Comparison of ENCODE assay signal across 8 cellular contexts in genomic region chr11:46294365-46295309, GRCh38. TPM values are rescaled to one million over a fixed set of nuclear protein-coding genes. Genes with fewer than 3 reads are reported as not detected.
A peak's percentile ranks its signal among the peaks of the same experiment; 100 is the strongest.
DNase-seq lines count a peak whose midpoint lies in the region; ATAC-seq and TF ChIP-seq lines count a peak whose summit lies in the region.

No MANE protein-coding gene starts in this region.

- H3K9me3 Mint-ChIP-seq in activated CD4-positive, alpha-beta T cell treated with anti-CD3 and anti-CD28 coated beads for 36 hours (ENCODE audit: low read depth), result no peaks in the 10 kb centered on the region
- no peaks in the 10 kb centered on the region for H3K9me3 Mint-ChIP-seq in activated naive CD8-positive, alpha-beta T cell treated with anti-CD3 and anti-CD28 coated beads, Interleukin-2, amount 10 ng/mL, durations not matched to agents 7 days and 5 days

- DNase-seq in activated CD4-positive, alpha-beta T cell treated with anti-CD3 and anti-CD28 coated beads for 36 hours, result no peak
- no peak for DNase-seq in activated CD4-positive, alpha-beta T cell treated with anti-CD3 and anti-CD28 coated beads for 48 hours
- no peak for DNase-seq in activated naive CD8-positive, alpha-beta T cell treated with anti-CD3 and anti-CD28 coated beads, Interleukin-2, amount 10 ng/mL, durations not matched to agents 7 days and 5 days
- DNase-seq in iPS-NIHi11 (ENCODE audit: low spot score) (peak; percentile 67), thoracic aorta (ENCODE audit: low spot score) (no peak), activated gamma-delta T cell (lab: John Stamatoyannopoulos, UW) (no peak), NCI-H524 treated with DMSO at 0.1 percent for 48 hours (lab: John Stamatoyannopoulos, UW) (no peak), omental fat pad (ENCODE audit: low spot score) (no peak)

- peaks cover 10% of the 10 kb centered on the region for H3K27me3 Mint-ChIP-seq in activated CD4-positive, alpha-beta T cell treated with anti-CD3 and anti-CD28 coated beads for 36 hours
- peaks cover 20% of the 10 kb centered on the region for H3K27me3 Mint-ChIP-seq in activated naive CD8-positive, alpha-beta T cell treated with anti-CD3 and anti-CD28 coated beads, Interleukin-2, amount 10 ng/mL, durations not matched to agents 7 days and 5 days

- no peaks in the 10 kb centered on the region for H3K27me3 ChIP-seq in thoracic aorta (replicated peaks; ENCODE audit: insufficient read depth)

- CTCF ChIA-PET in activated CD4-positive, alpha-beta T cell treated with anti-CD3 and anti-CD28 coated beads for 36 hours (lab: Charles Lee), result interaction anchor here (0.6 to 2.8 kb wide), 11 partner anchors 15 to 451 kb away, joined by 3 to 23 read pairs (median 6); no protein-coding TSS in a partner anchor

- H3K4me1 ChIP-seq in thoracic aorta (ENCODE audit: control insufficient read depth in 1 of 2, low read depth in 2 of 2), result peaks cover 11 to 39% of the 10 kb centered on the region in 2 donors

- H3K4me3 ChIP-seq in thoracic aorta, result peak overlapping the region; percentile 89

- peaks cover 12% of the 10 kb centered on the region for H3K4me1 Mint-ChIP-seq in activated CD4-positive, alpha-beta T cell treated with anti-CD3 and anti-CD28 coated beads for 36 hours
- peaks cover 5% of the 10 kb centered on the region for H3K4me1 Mint-ChIP-seq in activated naive CD8-positive, alpha-beta T cell treated with anti-CD3 and anti-CD28 coated beads, Interleukin-2, amount 10 ng/mL, durations not matched to agents 7 days and 5 days

- H3K27ac ChIP-seq in thoracic aorta, result no peak overlapping the region

- intact Hi-C loops in activated CD4-positive, alpha-beta T cell treated with anti-CD3 and anti-CD28 coated beads for 36 hours (cut with DNase I, micrococcal nuclease), result loop anchor here in 1 of 2 experiments (1.0 to 5.0 kb wide), 3 partner anchors 53 to 552 kb away; partner anchors contain the start of genes CKAP5 and DGKZ

- H3K4me3 Mint-ChIP-seq in activated CD4-positive, alpha-beta T cell treated with anti-CD3 and anti-CD28 coated beads for 36 hours, result peak overlapping the region; percentile 72
- peak overlapping the region; percentile 50 for H3K4me3 Mint-ChIP-seq in activated naive CD8-positive, alpha-beta T cell treated with anti-CD3 and anti-CD28 coated beads, Interleukin-2, amount 10 ng/mL, durations not matched to agents 7 days and 5 days

- no peak overlapping the region for H3K27ac Mint-ChIP-seq in activated CD4-positive, alpha-beta T cell treated with anti-CD3 and anti-CD28 coated beads for 36 hours
- H3K27ac Mint-ChIP-seq in activated naive CD8-positive, alpha-beta T cell treated with anti-CD3 and anti-CD28 coated beads, Interleukin-2, amount 10 ng/mL, durations not matched to agents 7 days and 5 days, result no peak overlapping the region

- ATAC-seq in activated CD4-positive, alpha-beta T cell treated with anti-CD3 and anti-CD28 coated beads for 36 hours, result no peak
- no peak for ATAC-seq in activated naive CD8-positive, alpha-beta T cell treated with anti-CD3 and anti-CD28 coated beads, Interleukin-2, amount 10 ng/mL, durations not matched to agents 7 days and 5 days (ENCODE audit: low read depth)
- ATAC-seq in thoracic aorta (ENCODE audit: insufficient number of reproducible peaks, low FRiP score, low read depth), result no peak
- ATAC-seq in omental fat pad (ENCODE audit: low FRiP score), result no peak

- TF ChIP-seq CTCF in thoracic aorta (IDR thresholded peaks at IDR 0.05) (no peak), omental fat pad (IDR thresholded peaks at IDR 0.05) (no peak)

- no peaks in the 10 kb centered on the region for H3K9me3 ChIP-seq in thoracic aorta

- POLR2A ChIA-PET in activated CD4-positive, alpha-beta T cell treated with anti-CD3 and anti-CD28 coated beads for 36 hours (lab: Charles Lee), result interaction anchor here (1.0 kb wide), 1 partner anchor 54 kb away, joined by 4 read pairs; no protein-coding TSS in a partner anchor
- POLR2A ChIA-PET in activated naive CD8-positive, alpha-beta T cell treated with anti-CD3 and anti-CD28 coated beads, Interleukin-2, amount 10 ng/mL, durations not matched to agents 7 days and 5 days (lab: Charles Lee), result interaction anchor here (0.6 to 1.7 kb wide), 6 partner anchors 9 to 51 kb away, joined by 3 to 6 read pairs (median 4); no protein-coding TSS in a partner anchor

- no peaks in the 10 kb centered on the region for H3K36me3 ChIP-seq in thoracic aorta

- H3K36me3 Mint-ChIP-seq in activated CD4-positive, alpha-beta T cell treated with anti-CD3 and anti-CD28 coated beads for 36 hours (ENCODE audit: low read depth), result no peaks in the 10 kb centered on the region
- no peaks in the 10 kb centered on the region for H3K36me3 Mint-ChIP-seq in activated naive CD8-positive, alpha-beta T cell treated with anti-CD3 and anti-CD28 coated beads, Interleukin-2, amount 10 ng/mL, durations not matched to agents 7 days and 5 days

RNA-seq across cellular contexts. Expression of gene CREB3L1, which starts 17.2 kb away (rescaled TPM):
- total RNA-seq in activated CD4-positive, alpha-beta T cell treated with anti-CD3 and anti-CD28 coated beads for 36 hours, result under 1 TPM in 1 of 2 experiments, not detected in 1; 0.19 TPM
- total RNA-seq in activated naive CD8-positive, alpha-beta T cell treated with anti-CD3 and anti-CD28 coated beads, Interleukin-2, amount 10 ng/mL, durations not matched to agents 7 days and 5 days, result not detected
- 1 to 10 TPM; 3.0 to 7.6 TPM for total RNA-seq in thoracic aorta
- 1 to 10 TPM in 3 of 4 donors, under 1 TPM in 1; 0.94 to 8.7 (median 2.8) TPM for total RNA-seq in omental fat pad

RNA-seq across cellular contexts. Expression of gene DGKZ, which starts 52.6 kb away (rescaled TPM):
- total RNA-seq in activated CD4-positive, alpha-beta T cell treated with anti-CD3 and anti-CD28 coated beads for 36 hours, result 100 to 1,000 TPM in 1 of 2 experiments, 10 to 100 TPM in 1; 87.6 to 101 TPM
- total RNA-seq in activated naive CD8-positive, alpha-beta T cell treated with anti-CD3 and anti-CD28 coated beads, Interleukin-2, amount 10 ng/mL, durations not matched to agents 7 days and 5 days, result 100 to 1,000 TPM; 160 to 163 TPM
- total RNA-seq in thoracic aorta, result 10 to 100 TPM; 40.6 to 68.2 TPM
- total RNA-seq in omental fat pad, result 10 to 100 TPM; 29.2 to 79.4 (median 63.3) TPM
